ENCODE assay signal across 12 cellular contexts in the genomic region with DNA sequence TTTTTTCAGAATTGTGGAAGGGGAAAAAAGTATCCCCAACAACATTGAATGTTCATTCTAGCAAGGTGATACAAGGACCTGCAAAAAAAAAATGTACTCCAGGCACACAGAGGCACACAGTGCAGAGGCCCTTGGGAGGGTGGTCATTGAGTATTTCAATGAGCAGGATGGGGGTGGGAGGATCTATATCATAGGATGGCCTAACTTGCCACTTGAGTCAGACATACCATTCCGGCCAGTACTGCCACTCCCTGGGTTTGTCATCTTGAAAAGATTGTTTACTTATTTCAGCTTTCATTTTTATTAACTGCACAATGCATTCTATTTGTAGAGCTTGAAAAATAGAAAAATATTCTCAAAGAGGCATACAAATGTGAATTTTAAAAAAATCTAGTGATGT.
DNase-seq lines count a peak whose midpoint lies in the region; ATAC-seq lines count a peak whose summit lies in the region.
"Had no signal": no experiment of that assay in that cellular context is flagged by ENCODE, and none has a peak within 500 bp of the region (broad histone marks: within the 10 kb centered on the region; RNA-seq: fewer than 3 reads in every experiment).

No MANE protein-coding gene starts in this region.

- peak overlapping the region; percentile 67 for H3K4me3 ChIP-seq in adipocyte (ENCODE audit: low read length)
- peak overlapping the region; percentile 0 to 56 (median 20) for H3K4me3 ChIP-seq in subcutaneous abdominal adipose tissue (ENCODE audit: low read depth in 1 of 5, low read length in 5 of 5)
- H3K4me3 ChIP-seq: BLaER1 treated with 17β-estradiol and CSF1 and Interleukin-3, amounts not matched to agents 10 nM and 100 nM had no signal

- H3K4me1 ChIP-seq in adipocyte (ENCODE audit: control insufficient read depth, insufficient read depth, low read length) (no peaks in the 10 kb centered on the region), subcutaneous abdominal adipose tissue (ENCODE audit: control insufficient read depth in 5 of 5, insufficient read depth in 5 of 5, low read length in 5 of 5) (no peaks in the 10 kb centered on the region)
- H3K4me1 ChIP-seq: BLaER1 treated with 17β-estradiol and CSF1 and Interleukin-3, amounts not matched to agents 10 nM and 100 nM had no signal

- H3K27ac ChIP-seq in epithelial cell of prostate (no peak overlapping the region), subcutaneous abdominal adipose tissue (ENCODE audit: low read depth, low read length) (no peak overlapping the region)
- H3K27ac ChIP-seq: BLaER1 treated with 17β-estradiol and CSF1 and Interleukin-3, amounts not matched to agents 10 nM and 100 nM had no signal

- H3K9me3 ChIP-seq in adipocyte (ENCODE audit: control insufficient read depth, low read length) (peaks cover 84% of the 10 kb centered on the region), subcutaneous abdominal adipose tissue (ENCODE audit: control insufficient read depth in 5 of 5, low read length in 5 of 5) (peaks cover 53 to 76% (median 67%) of the 10 kb centered on the region in 5 donors)

- H3K9ac ChIP-seq in adipocyte (ENCODE audit: low read length) (no peak overlapping the region), subcutaneous abdominal adipose tissue (ENCODE audit: low read length in 5 of 5) (no peak overlapping the region)
- H3K9ac ChIP-seq: BLaER1 treated with 17β-estradiol and CSF1 and Interleukin-3, amounts not matched to agents 10 nM and 100 nM had no signal

- no peak for ATAC-seq in GM18511 (IDR thresholded peaks at IDR 0.05; ENCODE audit: unreplicated experiment)
- ATAC-seq: CD8-positive, alpha-beta T cell had no signal

- H3K27me3 ChIP-seq in adipocyte (replicated peaks; ENCODE audit: control insufficient read depth, insufficient read depth, low read length), result no peaks in the 10 kb centered on the region
- no peaks in the 10 kb centered on the region for H3K27me3 ChIP-seq in subcutaneous abdominal adipose tissue (ENCODE audit: control insufficient read depth in 5 of 5, insufficient read depth in 4 of 5, low read length in 5 of 5)
- H3K27me3 ChIP-seq: BLaER1 treated with 17β-estradiol and CSF1 and Interleukin-3, amounts not matched to agents 10 nM and 100 nM had no signal

- H3K36me3 ChIP-seq in adipocyte (ENCODE audit: control insufficient read depth, insufficient read depth, low read length, severe bottlenecking) (peaks cover 78% of the 10 kb centered on the region), subcutaneous abdominal adipose tissue (ENCODE audit: control insufficient read depth in 5 of 5, insufficient read depth in 5 of 5, low read length in 5 of 5) (peaks cover 22 to 46% (median 36%) of the 10 kb centered on the region in 5 donors)

- DNase-seq in HPDE6-E6E7 (ENCODE audit: extremely low spot score) (peak; percentile 8), adipocyte (ENCODE audit: low read depth) (no peak), epithelial cell of prostate (ENCODE audit: low read depth, low spot score) (peak; percentile 14), NCI-H524 (lab: John Stamatoyannopoulos, UW) (no peak)
- DNase-seq: Calu3; CD8-positive, alpha-beta T cell; DMS79 treated with DMSO at 0.1 percent for 48 hours; GF-D8; H9 had no signal

Comparison
In these comparisons a context has a peak if more than half of its experiments do, and no peak if none do; other contexts are left out.
1. DNase-seq: peak in HPDE6-E6E7 (single experiment) and epithelial cell of prostate (single experiment); none in adipocyte (single experiment) and NCI-H524 (0 of 2).